Comparison of ENCODE assay signal across 8 cellular contexts in genomic region chr14:34629657-34630529, GRCh38.
DNase-seq lines count a peak whose midpoint lies in the region; ATAC-seq lines count a peak whose summit lies in the region.

Gene SNX6 (minus strand): TSS chr14:34630148. CDS start chr14:34630116, 32 bp downstream.

- H3K27ac ChIP-seq in cingulate gyrus (ENCODE audit: low read depth, low read length), result peak within 1 kb of the TSS; percentile 93

- DNase-seq in AG08396 (ENCODE audit: low spot score) (peak; percentile 99), NCI-H2227 (lab: John Stamatoyannopoulos, UW; ENCODE audit: unreplicated experiment) (peak; percentile 86), kidney tubule cell (ENCODE audit: low spot score) (peak; percentile 82)
- DNase-seq in activated CD4-positive, alpha-beta T cell treated with anti-CD3 and anti-CD28 coated beads for 4 hours, result peak; percentile 77 to 85
- DNase-seq in stimulated activated CD4-positive, alpha-beta T cell treated with anti-CD3 and anti-CD28 coated beads, Interleukin-1b, Interleukin-23, amount 100 ng/mL, for 24 hours (ENCODE audit: low read depth in 4 of 4, low spot score in 1 of 4), result peak; percentile 62 to 71 (median 69)

- ATAC-seq in GM18861 (IDR thresholded peaks at IDR 0.05; ENCODE audit: unreplicated experiment) (peak; percentile 87), HG03095 (IDR thresholded peaks at IDR 0.05; ENCODE audit: unreplicated experiment) (peak; percentile 94)

Comparison
In these comparisons a context has a peak if more than half of its experiments do, and no peak if none do; other contexts are left out.
1. Peak in every context shown above with its lines: DNase-seq, ATAC-seq and H3K27ac ChIP-seq.